9 cellular contexts compared by ENCODE assay signal in genomic region chr1:72037745-72038343, GRCh38.
DNase-seq lines count a peak whose midpoint lies in the region; ATAC-seq, FAIRE-seq and TF ChIP-seq lines count a peak whose summit lies in the region.
"Had no signal": no experiment of that assay in that cellular context is flagged by ENCODE, and none has a peak within 500 bp of the region (broad histone marks: within the 10 kb centered on the region; RNA-seq: fewer than 3 reads in every experiment).

No MANE protein-coding gene starts in this region.

- no peak overlapping the region for H3K27ac Mint-ChIP-seq in astrocyte (ENCODE audit: unreplicated experiment)
- H3K27ac Mint-ChIP-seq: CD8-positive, alpha-beta T cell had no signal

- no peaks in the 10 kb centered on the region for H3K36me3 ChIP-seq in astrocyte (ENCODE audit: insufficient read depth, low read length)

- no peak overlapping the region for H2AFZ ChIP-seq in astrocyte (ENCODE audit: low read depth, low read length)

- ATAC-seq in left lobe of liver, result peak; percentile 74
- ATAC-seq: CD8-positive, alpha-beta T cell had no signal

- H3K27me3 ChIP-seq in astrocyte (ENCODE audit: insufficient read depth, low read length), result no peaks in the 10 kb centered on the region

- H3K4me1 ChIP-seq in astrocyte (ENCODE audit: insufficient read depth, low read length), result no peaks in the 10 kb centered on the region

- DNase-seq in NCI-H2107 treated with DMSO at 0.1 percent for 48 hours (lab: John Stamatoyannopoulos, UW; ENCODE audit: unreplicated experiment) (peak; percentile 1), NCI-H2107 (lab: John Stamatoyannopoulos, UW) (no peak), H4 (ENCODE audit: low spot score) (peak; percentile 39), NCI-H2029 (lab: John Stamatoyannopoulos, UW) (peak; percentile 41), astrocyte (ENCODE audit: low read depth) (peak; percentile 13), left lobe of liver (ENCODE audit: low spot score) (no peak), NCI-H128 (lab: John Stamatoyannopoulos, UW; ENCODE audit: unreplicated experiment) (no peak), retina (no peak)

- H3K36me3 Mint-ChIP-seq in astrocyte (ENCODE audit: low read depth, unreplicated experiment), result no peaks in the 10 kb centered on the region
- H3K36me3 Mint-ChIP-seq: CD8-positive, alpha-beta T cell had no signal

- TF ChIP-seq CTCF in astrocyte (IDR thresholded peaks at IDR 0.05; ENCODE audit: insufficient read depth, low read depth, low read length), result peak; percentile 53

- H3K9me3 ChIP-seq in astrocyte (ENCODE audit: insufficient read depth, low read depth, low read length), result no peaks in the 10 kb centered on the region

- no peak overlapping the region for H3K4me3 Mint-ChIP-seq in astrocyte (ENCODE audit: unreplicated experiment)
- H3K4me3 Mint-ChIP-seq: CD8-positive, alpha-beta T cell had no signal

- no peak overlapping the region for H3K4me2 ChIP-seq in astrocyte (ENCODE audit: low read length)

- H3K27ac ChIP-seq in astrocyte (ENCODE audit: low read depth, low read length), result no peak overlapping the region

- H3K4me1 Mint-ChIP-seq in astrocyte (ENCODE audit: low read depth, unreplicated experiment), result no peaks in the 10 kb centered on the region

- H3K9ac ChIP-seq in astrocyte (ENCODE audit: low read length), result no peak overlapping the region

- H3K27me3 Mint-ChIP-seq in astrocyte (ENCODE audit: low read depth, unreplicated experiment), result no peaks in the 10 kb centered on the region

- H4K20me1 ChIP-seq in astrocyte (ENCODE audit: insufficient read depth, low read length), result no peaks in the 10 kb centered on the region

- no peaks in the 10 kb centered on the region for H3K9me3 Mint-ChIP-seq in astrocyte (ENCODE audit: unreplicated experiment)
- H3K9me3 Mint-ChIP-seq: CD8-positive, alpha-beta T cell had no signal

- no peaks in the 10 kb centered on the region for H3K79me2 ChIP-seq in astrocyte (ENCODE audit: insufficient read depth, low read length)

- FAIRE-seq in astrocyte (lab: Jason Lieb, UNC), result peak; percentile 79

- no peak overlapping the region for H3K4me3 ChIP-seq in astrocyte (ENCODE audit: insufficient read depth, low read depth, low read length)

Comparison
In these comparisons a context has a peak if more than half of its experiments do, and no peak if none do; other contexts are left out.
1. DNase-seq: peak in NCI-H2107 treated with DMSO at 0.1 percent for 48 hours (single experiment), H4 (single experiment), NCI-H2029 (single experiment) and astrocyte (single experiment); none in NCI-H2107 (single experiment), left lobe of liver (single experiment), NCI-H128 (single experiment) and retina (single experiment).